18 cellular contexts compared by ENCODE assay signal in genomic region chr20:21190866-21191265, GRCh38.
A peak's percentile ranks its signal among the peaks of the same experiment; 100 is the strongest.
DNase-seq lines count a peak whose midpoint lies in the region; ATAC-seq and TF ChIP-seq lines count a peak whose summit lies in the region.
"Had no signal": no experiment of that assay in that cellular context is flagged by ENCODE, and none has a peak within 500 bp of the region (broad histone marks: within the 10 kb centered on the region; RNA-seq: fewer than 3 reads in every experiment).

No MANE protein-coding gene starts in this region.

- 15% methylated on average over 1 of the region's 1 CpG; no CpG with 5 or more reads in 1 of the 2 experiments for WGBS in endodermal cell (ENCODE audit: insufficient coverage in 1 of 2, insufficient read length in 1 of 2), 2 experiments
- WGBS in esophagus squamous epithelium, 2 donors = 68 to 69% methylated on average over 1 of the region's 1 CpG

- H3K4me1 ChIP-seq in GM23338 (ENCODE audit: insufficient read depth) = peaks cover 29% of the 10 kb centered on the region
- peaks cover 17% of the 10 kb centered on the region for H3K4me1 ChIP-seq in endodermal cell (ENCODE audit: control insufficient read depth, insufficient read depth, low read length)
- no peaks in the 10 kb centered on the region for H3K4me1 ChIP-seq in esophagus squamous epithelium

- H3K9me3 ChIP-seq in endodermal cell (ENCODE audit: control insufficient read depth, low read length) (no peaks in the 10 kb centered on the region), esophagus squamous epithelium (no peaks in the 10 kb centered on the region)

- H3K4me3 ChIP-seq in GM23338 = peak overlapping the region; percentile 31
- H3K4me3 ChIP-seq in endodermal cell (ENCODE audit: low read length) = peak overlapping the region; percentile 25
- no peak overlapping the region for H3K4me3 ChIP-seq in esophagus squamous epithelium

- no peak for TF ChIP-seq POLR2A in esophagus squamous epithelium (IDR thresholded peaks at IDR 0.05)

- no peaks in the 10 kb centered on the region for H3K9me2 ChIP-seq in GM23338 (ENCODE audit: insufficient read depth)

- peaks cover 3% of the 10 kb centered on the region for H3K36me3 Mint-ChIP-seq in GM23338 (ENCODE audit: low read depth)
- H3K36me3 Mint-ChIP-seq in endodermal cell (ENCODE audit: low read depth) = peaks cover 10% of the 10 kb centered on the region
- H3K36me3 Mint-ChIP-seq in nephron progenitor cell (ENCODE audit: low read depth) = peaks cover 13% of the 10 kb centered on the region
- H3K36me3 Mint-ChIP-seq in activated T-cell treated with anti-CD3 and anti-CD28 coated beads, Interleukin-2, amount 50 U/mL, for 4 hours (ENCODE audit: insufficient read depth) = peaks cover 16% of the 10 kb centered on the region

- H3K27me3 ChIP-seq in GM23338 (ENCODE audit: insufficient read depth) (no peaks in the 10 kb centered on the region), endodermal cell (ENCODE audit: control insufficient read depth, insufficient read depth, low read length, poor library complexity, severe bottlenecking) (no peaks in the 10 kb centered on the region), esophagus squamous epithelium (no peaks in the 10 kb centered on the region)

- H3K4me3 Mint-ChIP-seq in GM23338 (peak overlapping the region; percentile 68), endodermal cell (peak overlapping the region; percentile 46), nephron progenitor cell (peak overlapping the region; percentile 23)
- H3K4me3 Mint-ChIP-seq in activated T-cell treated with anti-CD3 and anti-CD28 coated beads, Interleukin-2, amount 50 U/mL, for 4 hours = no peak overlapping the region

- peak overlapping the region; percentile 42 for H3K4me2 ChIP-seq in GM23338
- H3K4me2 ChIP-seq: KMS-11 had no signal

- no peak overlapping the region for H3K9ac ChIP-seq in endodermal cell (ENCODE audit: extremely low read depth, low read length, poor library complexity, severe bottlenecking)
- H3K9ac ChIP-seq: KMS-11 had no signal

- intact Hi-C loops in esophagus squamous epithelium (cut with DNase I) = no loop called here

- TF ChIP-seq CTCF in GM23338 (conservative IDR thresholded peaks at IDR 0.05; ENCODE audit: low read depth in 2 of 2) (no peak), endodermal cell (conservative IDR thresholded peaks at IDR 0.05) (no peak), nephron progenitor cell (IDR thresholded peaks at IDR 0.05) (no peak), esophagus squamous epithelium (IDR thresholded peaks at IDR 0.05) (no peak)

- peaks cover 59% of the 10 kb centered on the region for H3K4me1 Mint-ChIP-seq in GM23338
- peaks cover 65% of the 10 kb centered on the region for H3K4me1 Mint-ChIP-seq in endodermal cell
- peaks cover 51% of the 10 kb centered on the region for H3K4me1 Mint-ChIP-seq in nephron progenitor cell
- no peaks in the 10 kb centered on the region for H3K4me1 Mint-ChIP-seq in activated T-cell treated with anti-CD3 and anti-CD28 coated beads, Interleukin-2, amount 50 U/mL, for 4 hours (ENCODE audit: low read depth)

- H3K36me3 ChIP-seq in GM23338 (ENCODE audit: insufficient read depth) (no peaks in the 10 kb centered on the region), endodermal cell (ENCODE audit: control insufficient read depth, insufficient read depth, low read length) (no peaks in the 10 kb centered on the region), esophagus squamous epithelium (no peaks in the 10 kb centered on the region)

- H3K27me3 Mint-ChIP-seq in GM23338 (ENCODE audit: insufficient read depth, low read depth, poor library complexity) = peaks cover 8% of the 10 kb centered on the region
- no peaks in the 10 kb centered on the region for H3K27me3 Mint-ChIP-seq in endodermal cell (ENCODE audit: insufficient read depth)
- peaks cover 3% of the 10 kb centered on the region for H3K27me3 Mint-ChIP-seq in nephron progenitor cell (ENCODE audit: low read depth, poor library complexity)
- no peaks in the 10 kb centered on the region for H3K27me3 Mint-ChIP-seq in activated T-cell treated with anti-CD3 and anti-CD28 coated beads, Interleukin-2, amount 50 U/mL, for 4 hours (ENCODE audit: low read depth)

- H4K20me1 ChIP-seq in GM23338 (replicated peaks; ENCODE audit: insufficient read depth) = no peaks in the 10 kb centered on the region

- H3F3A ChIP-seq in GM23338 (replicated peaks; ENCODE audit: low read depth) = peaks cover 5% of the 10 kb centered on the region

- H3K27ac Mint-ChIP-seq in GM23338 (peak overlapping the region; percentile 98), endodermal cell (peak overlapping the region; percentile 91), nephron progenitor cell (peak overlapping the region; percentile 5)

- ATAC-seq in GM23338 (peak; percentile 2; the same call in 1 of the 3 replicates), HG03039 (IDR thresholded peaks at IDR 0.05; ENCODE audit: unreplicated experiment) (no peak), HG03521 (IDR thresholded peaks at IDR 0.05; ENCODE audit: unreplicated experiment) (no peak)
- ATAC-seq in activated T-cell treated with anti-CD3 and anti-CD28 coated beads, Interleukin-2, amount 50 U/mL, for 4 hours = no peak

- H3K27ac ChIP-seq in GM23338 (ENCODE audit: low read depth) (peak overlapping the region; percentile 96), endodermal cell (ENCODE audit: low read depth, low read length) (no peak overlapping the region), esophagus squamous epithelium (no peak overlapping the region)
- H3K27ac ChIP-seq: C4-2B, KMS-11 had no signal

- no peak for DNase-seq in GM23338 (ENCODE audit: low spot score)
- peak; percentile 68 for DNase-seq in NCI-H69 (lab: John Stamatoyannopoulos, UW)
- no peak for DNase-seq in endodermal cell
- DNase-seq in nephron progenitor cell = no peak
- no peak for DNase-seq in activated T-cell treated with anti-CD3 and anti-CD28 coated beads, Interleukin-2, amount 50 U/mL, for 4 hours
- DNase-seq in esophagus squamous epithelium (lab: John Stamatoyannopoulos, UW) = no peak
- DNase-seq: DND-41, HCEC 1CT, NCI-H1048, NCI-H1694, NCI-H2107, NCI-H226, NCI-H526 treated with DMSO at 0.1 percent for 48 hours, SW 1271 had no signal

- H2AFZ ChIP-seq in GM23338 = no peak overlapping the region

- 0 out of 2 replicates have a peak, but pooled peaks cover 4% of the 10 kb centered on the region for H3K79me2 ChIP-seq in GM23338 (replicated peaks; ENCODE audit: insufficient read depth)

- H3K9me3 Mint-ChIP-seq in GM23338 (no peaks in the 10 kb centered on the region), endodermal cell (no peaks in the 10 kb centered on the region), nephron progenitor cell (no peaks in the 10 kb centered on the region)
- no peaks in the 10 kb centered on the region for H3K9me3 Mint-ChIP-seq in activated T-cell treated with anti-CD3 and anti-CD28 coated beads, Interleukin-2, amount 50 U/mL, for 4 hours

TF ChIP-seq in GM23338, 12 proteins besides CTCF, POLR2A, EP300 and RAD21 (continues in another document):
- TF ChIP-seq EZH2phosphoT487 (IDR thresholded peaks at IDR 0.05; ENCODE audit: unreplicated experiment) (no peak), JUNB (IDR thresholded peaks at IDR 0.05; ENCODE audit: unreplicated experiment) (no peak), ZNF331 (CRISPR knock-in tag; IDR thresholded peaks at IDR 0.05; ENCODE audit: low read depth) (no peak), POLR2AphosphoS5 (IDR thresholded peaks at IDR 0.05; ENCODE audit: low read depth) (no peak)
- TF ChIP-seq, protein P1, sequence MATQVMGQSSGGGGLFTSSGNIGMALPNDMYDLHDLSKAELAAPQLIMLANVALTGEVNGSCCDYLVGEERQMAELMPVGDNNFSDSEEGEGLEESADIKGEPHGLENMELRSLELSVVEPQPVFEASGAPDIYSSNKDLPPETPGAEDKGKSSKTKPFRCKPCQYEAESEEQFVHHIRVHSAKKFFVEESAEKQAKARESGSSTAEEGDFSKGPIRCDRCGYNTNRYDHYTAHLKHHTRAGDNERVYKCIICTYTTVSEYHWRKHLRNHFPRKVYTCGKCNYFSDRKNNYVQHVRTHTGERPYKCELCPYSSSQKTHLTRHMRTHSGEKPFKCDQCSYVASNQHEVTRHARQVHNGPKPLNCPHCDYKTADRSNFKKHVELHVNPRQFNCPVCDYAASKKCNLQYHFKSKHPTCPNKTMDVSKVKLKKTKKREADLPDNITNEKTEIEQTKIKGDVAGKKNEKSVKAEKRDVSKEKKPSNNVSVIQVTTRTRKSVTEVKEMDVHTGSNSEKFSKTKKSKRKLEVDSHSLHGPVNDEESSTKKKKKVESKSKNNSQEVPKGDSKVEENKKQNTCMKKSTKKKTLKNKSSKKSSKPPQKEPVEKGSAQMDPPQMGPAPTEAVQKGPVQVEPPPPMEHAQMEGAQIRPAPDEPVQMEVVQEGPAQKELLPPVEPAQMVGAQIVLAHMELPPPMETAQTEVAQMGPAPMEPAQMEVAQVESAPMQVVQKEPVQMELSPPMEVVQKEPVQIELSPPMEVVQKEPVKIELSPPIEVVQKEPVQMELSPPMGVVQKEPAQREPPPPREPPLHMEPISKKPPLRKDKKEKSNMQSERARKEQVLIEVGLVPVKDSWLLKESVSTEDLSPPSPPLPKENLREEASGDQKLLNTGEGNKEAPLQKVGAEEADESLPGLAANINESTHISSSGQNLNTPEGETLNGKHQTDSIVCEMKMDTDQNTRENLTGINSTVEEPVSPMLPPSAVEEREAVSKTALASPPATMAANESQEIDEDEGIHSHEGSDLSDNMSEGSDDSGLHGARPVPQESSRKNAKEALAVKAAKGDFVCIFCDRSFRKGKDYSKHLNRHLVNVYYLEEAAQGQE (IDR thresholded peaks at IDR 0.05; ENCODE audit: unreplicated experiment) = no peak

Comparison
In these comparisons a context has a peak if more than half of its experiments do, and no peak if none do; other contexts are left out.
1. H3K4me3 ChIP-seq: peak in GM23338 (single experiment) and endodermal cell (single experiment); none in esophagus squamous epithelium (0 of 4).
2. H3K27ac Mint-ChIP-seq: peak in every context shown above with its lines; median percentile 98 in GM23338; 91 in endodermal cell; 5 in nephron progenitor cell.